ENCODE assay signal across 8 cellular contexts in the genomic region with DNA sequence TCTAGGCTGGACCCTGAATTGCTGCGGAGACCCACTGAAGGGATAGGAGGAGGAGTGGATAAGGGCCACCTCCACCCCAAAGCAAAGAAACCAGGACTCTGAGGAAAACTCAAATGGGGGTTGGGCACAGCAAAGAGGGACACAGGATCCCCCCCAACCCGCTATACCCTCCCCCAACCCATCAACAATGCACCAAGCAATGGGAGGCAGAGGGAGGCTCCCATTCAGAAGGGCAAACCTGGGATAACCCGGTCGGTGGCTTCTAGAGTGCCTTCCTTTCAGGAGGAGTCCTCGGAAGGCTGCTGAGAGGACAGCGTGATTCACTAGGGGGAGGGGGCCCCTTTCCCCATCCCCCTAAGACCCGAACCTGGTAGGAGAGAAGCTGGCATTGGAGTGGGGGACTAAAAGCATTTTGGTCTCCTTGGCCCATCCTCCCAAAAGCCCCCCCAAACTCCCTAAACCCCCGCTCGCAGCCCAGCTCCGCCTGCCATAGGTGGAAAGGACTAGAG. TPM values are rescaled to one million over a fixed set of nuclear protein-coding genes. Genes with fewer than 3 reads are reported as not detected.
A peak's percentile ranks its signal among the peaks of the same experiment; 100 is the strongest.
DNase-seq lines count a peak whose midpoint lies in the region; ATAC-seq and TF ChIP-seq lines count a peak whose summit lies in the region.

No MANE protein-coding gene starts in this region.

- H3K4me1 Mint-ChIP-seq in activated CD8-positive, alpha-beta memory T cell treated with anti-CD3 and anti-CD28 coated beads, Interleukin-2, amount 10 ng/mL, durations not matched to agents 7 days and 5 days, result peaks cover 75% of the 10 kb centered on the region
- H3K4me1 Mint-ChIP-seq in activated naive CD8-positive, alpha-beta T cell treated with anti-CD3 and anti-CD28 coated beads, Interleukin-2, amount 10 ng/mL, durations not matched to agents 7 days and 5 days, result peaks cover 57% of the 10 kb centered on the region

- no peaks in the 10 kb centered on the region for H3K9me3 Mint-ChIP-seq in activated CD8-positive, alpha-beta memory T cell treated with anti-CD3 and anti-CD28 coated beads, Interleukin-2, amount 10 ng/mL, durations not matched to agents 7 days and 5 days (ENCODE audit: low read depth)
- no peaks in the 10 kb centered on the region for H3K9me3 Mint-ChIP-seq in activated naive CD8-positive, alpha-beta T cell treated with anti-CD3 and anti-CD28 coated beads, Interleukin-2, amount 10 ng/mL, durations not matched to agents 7 days and 5 days

- peak overlapping the region; percentile 46 for H3K27ac Mint-ChIP-seq in activated CD8-positive, alpha-beta memory T cell treated with anti-CD3 and anti-CD28 coated beads, Interleukin-2, amount 10 ng/mL, durations not matched to agents 7 days and 5 days
- H3K27ac Mint-ChIP-seq in activated naive CD8-positive, alpha-beta T cell treated with anti-CD3 and anti-CD28 coated beads, Interleukin-2, amount 10 ng/mL, durations not matched to agents 7 days and 5 days, result peak overlapping the region; percentile 74

- peaks cover 73% of the 10 kb centered on the region for H3K4me1 ChIP-seq in testis

- CTCF ChIA-PET in activated CD8-positive, alpha-beta memory T cell treated with anti-CD3 and anti-CD28 coated beads, Interleukin-2, amount 10 ng/mL, durations not matched to agents 7 days and 5 days (lab: Charles Lee), result interaction anchor here (0.7 to 18.2 kb wide), 9 partner anchors 10 to 227 kb away, joined by 3 to 372 read pairs (median 7); no protein-coding TSS in a partner anchor

- H3K27ac ChIP-seq in testis, result peak overlapping the region; percentile 98 to 100

- no peak for ATAC-seq in activated CD8-positive, alpha-beta memory T cell treated with anti-CD3 and anti-CD28 coated beads, Interleukin-2, amount 10 ng/mL, durations not matched to agents 7 days and 5 days
- ATAC-seq in activated naive CD8-positive, alpha-beta T cell treated with anti-CD3 and anti-CD28 coated beads, Interleukin-2, amount 10 ng/mL, durations not matched to agents 7 days and 5 days (ENCODE audit: low read depth), result no peak

- no peaks in the 10 kb centered on the region for H3K9me3 ChIP-seq in testis

- no peaks in the 10 kb centered on the region for H3K27me3 Mint-ChIP-seq in activated CD8-positive, alpha-beta memory T cell treated with anti-CD3 and anti-CD28 coated beads, Interleukin-2, amount 10 ng/mL, durations not matched to agents 7 days and 5 days
- H3K27me3 Mint-ChIP-seq in activated naive CD8-positive, alpha-beta T cell treated with anti-CD3 and anti-CD28 coated beads, Interleukin-2, amount 10 ng/mL, durations not matched to agents 7 days and 5 days, result no peaks in the 10 kb centered on the region

- DNase-seq in activated CD8-positive, alpha-beta memory T cell treated with anti-CD3 and anti-CD28 coated beads, Interleukin-2, amount 10 ng/mL, durations not matched to agents 7 days and 5 days, result no peak
- no peak for DNase-seq in activated CD8-positive, alpha-beta memory T cell treated with anti-CD3 and anti-CD28 coated beads for 24 hours
- peak; percentile 36 for DNase-seq in activated naive CD8-positive, alpha-beta T cell treated with anti-CD3 and anti-CD28 coated beads, Interleukin-2, amount 10 ng/mL, durations not matched to agents 7 days and 5 days
- DNase-seq in kidney epithelial cell (ENCODE audit: low read depth), result no peak
- no peak for DNase-seq in testis
- DNase-seq in 8988T, result no peak
- no peak for DNase-seq in HK-2 (ENCODE audit: unreplicated experiment)
- no peak for DNase-seq in DMS114 treated with DMSO at 0.1 percent for 48 hours (lab: John Stamatoyannopoulos, UW; ENCODE audit: unreplicated experiment)

- WGBS in testis, 2 donors, result 0 to 1% methylated on average over 5 to 10 of the region's 10 CpGs

- peak overlapping the region; percentile 88 for H3K4me3 Mint-ChIP-seq in activated CD8-positive, alpha-beta memory T cell treated with anti-CD3 and anti-CD28 coated beads, Interleukin-2, amount 10 ng/mL, durations not matched to agents 7 days and 5 days
- H3K4me3 Mint-ChIP-seq in activated naive CD8-positive, alpha-beta T cell treated with anti-CD3 and anti-CD28 coated beads, Interleukin-2, amount 10 ng/mL, durations not matched to agents 7 days and 5 days, result peak overlapping the region; percentile 89

- no peak for TF ChIP-seq POLR2A in testis (IDR thresholded peaks at IDR 0.05)

- TF ChIP-seq CTCF in kidney epithelial cell (IDR thresholded peaks at IDR 0.05; ENCODE audit: insufficient read depth, low read length, poor library complexity, severe bottlenecking), result no peak
- no peak for TF ChIP-seq CTCF in testis (IDR thresholded peaks at IDR 0.05)

- H3K4me3 ChIP-seq in kidney epithelial cell (ENCODE audit: low read depth, low read length), result peak overlapping the region; percentile 98
- peak overlapping the region; percentile 99 to 100 for H3K4me3 ChIP-seq in testis

- peaks cover 20% of the 10 kb centered on the region for H3K36me3 Mint-ChIP-seq in activated CD8-positive, alpha-beta memory T cell treated with anti-CD3 and anti-CD28 coated beads, Interleukin-2, amount 10 ng/mL, durations not matched to agents 7 days and 5 days
- peaks cover 12% of the 10 kb centered on the region for H3K36me3 Mint-ChIP-seq in activated naive CD8-positive, alpha-beta T cell treated with anti-CD3 and anti-CD28 coated beads, Interleukin-2, amount 10 ng/mL, durations not matched to agents 7 days and 5 days

- intact Hi-C loops in testis (cut with DNase I; ENCODE audit: low total_unique reads), result loop anchor here (5.0 kb wide), 1 partner anchor 42 kb away; no protein-coding TSS in a partner anchor

- no peaks in the 10 kb centered on the region for H3K36me3 ChIP-seq in kidney epithelial cell (ENCODE audit: control insufficient read depth, insufficient read depth, low read length)
- no peaks in the 10 kb centered on the region for H3K36me3 ChIP-seq in testis (ENCODE audit: low read depth, missing control alignments)

- POLR2A ChIA-PET in activated naive CD8-positive, alpha-beta T cell treated with anti-CD3 and anti-CD28 coated beads, Interleukin-2, amount 10 ng/mL, durations not matched to agents 7 days and 5 days (lab: Charles Lee), result interaction anchor here (0.6 to 4.2 kb wide), 8 partner anchors 9 to 92 kb away, joined by 3 to 81 read pairs (median 9); a partner anchor contains a TSS

- H3K27me3 ChIP-seq in kidney epithelial cell (ENCODE audit: control insufficient read depth, insufficient read depth, low read length) (no peaks in the 10 kb centered on the region), testis (no peaks in the 10 kb centered on the region)

RNA-seq across cellular contexts. Expression of a gene that starts 1.3 kb away (rescaled TPM):
- total RNA-seq in activated CD8-positive, alpha-beta memory T cell treated with anti-CD3 and anti-CD28 coated beads, Interleukin-2, amount 10 ng/mL, durations not matched to agents 7 days and 5 days, result 10 to 100 TPM; 57.1 to 63.1 TPM
- 10 to 100 TPM; 52.4 to 54.4 TPM for total RNA-seq in activated naive CD8-positive, alpha-beta T cell treated with anti-CD3 and anti-CD28 coated beads, Interleukin-2, amount 10 ng/mL, durations not matched to agents 7 days and 5 days
- total RNA-seq in kidney epithelial cell (16.6 and 22.0 TPM in 2 replicates), testis (100 to 1,000 TPM in 1 of 2 donors, 10 to 100 TPM in 1; 96.8 to 113 TPM)
- 34.4 TPM for polyA plus RNA-seq in testis (ENCODE audit: insufficient read depth, low read depth, low replicate concordance)
